In the genomic region with DNA sequence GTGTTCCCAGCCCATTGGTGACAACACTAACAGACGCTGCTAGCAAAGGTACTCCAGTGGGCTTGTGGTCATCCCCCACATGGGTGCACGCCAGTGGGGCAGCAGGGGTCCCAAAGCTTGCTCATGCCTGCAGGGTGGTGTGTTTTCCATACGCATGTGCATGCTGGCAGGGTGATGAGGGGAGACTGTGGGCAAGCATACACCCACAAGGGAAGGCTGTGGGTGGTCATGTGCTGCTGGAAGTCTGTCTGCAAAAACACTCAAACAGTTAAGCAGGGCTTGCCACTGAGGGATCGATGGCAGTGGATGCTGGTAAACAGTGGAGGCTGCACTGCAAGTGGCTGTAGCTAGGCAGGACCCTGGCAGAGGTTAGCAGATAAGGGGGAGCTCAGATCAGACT, we compare ENCODE assay signal across 21 cellular contexts.
"Had no signal": no experiment of that assay in that cellular context is flagged by ENCODE, and none has a peak within 500 bp of the region (broad histone marks: within the 10 kb centered on the region; RNA-seq: fewer than 3 reads in every experiment).

No MANE protein-coding gene starts in this region.

- H3K9me3 ChIP-seq: SK-N-SH had no signal

- H3K4me2 ChIP-seq: KMS-11, SK-N-SH had no signal

- H3K4me3 Mint-ChIP-seq: IgD-negative memory B cell had no signal

- DNase-seq: Kasumi-1, MM.1S, NCI-H1092 treated with DMSO at 0.1 percent for 48 hours, NCI-H1436, NCI-H187, NCI-H2029, NCI-H2081 treated with DMSO at 0.1 percent for 48 hours, NCI-H2171, NCI-H226, NCI-H446, NCI-H510A, NCI-H524 treated with DMSO at 0.1 percent for 48 hours, NCI-H69, NCI-H774, RPMI8226, SHP77, SK-N-SH, SW 1271 had no signal

- H3K4me1 Mint-ChIP-seq: IgD-negative memory B cell had no signal

- H3K4me3 ChIP-seq: K562 had no signal

- H3K9ac ChIP-seq: KMS-11, SK-N-SH had no signal

- H3K27ac ChIP-seq: KMS-11 had no signal

- H3K27ac Mint-ChIP-seq: IgD-negative memory B cell had no signal

- ATAC-seq: K562 had no signal
